ENCODE assay signal across 20 cellular contexts in the genomic region with DNA sequence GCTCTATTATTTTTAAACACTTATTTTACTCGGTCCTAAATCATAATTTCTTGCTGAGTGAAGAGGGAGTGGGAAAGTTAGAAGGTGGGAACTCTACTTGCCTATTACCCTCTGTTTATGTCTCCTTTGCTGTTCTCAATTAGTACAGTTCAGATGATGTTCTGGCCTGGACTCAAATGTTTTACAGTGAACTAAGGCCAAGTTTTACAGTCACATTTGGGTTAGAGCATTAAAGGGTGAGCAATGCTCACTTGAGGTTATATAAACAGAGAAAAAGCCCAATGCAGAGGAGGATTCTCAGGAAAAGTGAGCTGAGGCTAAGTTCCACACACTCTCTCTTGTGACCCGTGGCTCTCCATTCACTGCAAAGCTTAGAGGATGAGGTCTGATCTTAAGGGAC.
"Had no signal": no experiment of that assay in that cellular context is flagged by ENCODE, and none has a peak within 500 bp of the region (broad histone marks: within the 10 kb centered on the region; RNA-seq: fewer than 3 reads in every experiment).

No MANE protein-coding gene starts in this region.

- H3K4me1 Mint-ChIP-seq: activated naive CD8-positive, alpha-beta T cell treated with anti-CD3 and anti-CD28 coated beads, Interleukin-2, amount 10 ng/mL, durations not matched to agents 7 days and 5 days; nephron progenitor cell had no signal

- H3K27me3 ChIP-seq: gastroesophageal sphincter, pancreas, right atrium auricular region, tibial artery had no signal

- H3K9me3 ChIP-seq: gastroesophageal sphincter, pancreas, psoas muscle, right atrium auricular region, tibial artery had no signal

- H3K4me3 Mint-ChIP-seq: activated naive CD4-positive, alpha-beta T cell treated with anti-CD3 and anti-CD28 coated beads for 36 hours; activated naive CD8-positive, alpha-beta T cell treated with anti-CD3 and anti-CD28 coated beads, Interleukin-2, amount 10 ng/mL, durations not matched to agents 7 days and 5 days; nephron progenitor cell; stimulated activated naive CD8-positive, alpha-beta T cell treated with anti-CD3 and anti-CD28 coated beads, Interleukin-15, Interleukin-2, amounts not matched to agents 100 ng/mL and 50 ng/mL, for 24 hours had no signal

- H3K9me3 Mint-ChIP-seq: activated naive CD4-positive, alpha-beta T cell treated with anti-CD3 and anti-CD28 coated beads for 36 hours; activated naive CD8-positive, alpha-beta T cell treated with anti-CD3 and anti-CD28 coated beads, Interleukin-2, amount 10 ng/mL, durations not matched to agents 7 days and 5 days; nephron progenitor cell; stimulated activated naive CD8-positive, alpha-beta T cell treated with anti-CD3 and anti-CD28 coated beads, Interleukin-15, Interleukin-2, amounts not matched to agents 100 ng/mL and 50 ng/mL, for 24 hours had no signal

- ATAC-seq: gastroesophageal sphincter, left ventricle myocardium superior, pancreas, psoas muscle had no signal

- H3K4me3 ChIP-seq: gastroesophageal sphincter, pancreas, psoas muscle, right atrium auricular region, tibial artery had no signal

- H3K27me3 Mint-ChIP-seq: activated naive CD8-positive, alpha-beta T cell treated with anti-CD3 and anti-CD28 coated beads, Interleukin-2, amount 10 ng/mL, durations not matched to agents 7 days and 5 days; stimulated activated naive CD8-positive, alpha-beta T cell treated with anti-CD3 and anti-CD28 coated beads, Interleukin-15, Interleukin-2, amounts not matched to agents 100 ng/mL and 50 ng/mL, for 24 hours had no signal

- H3K27ac Mint-ChIP-seq: activated naive CD4-positive, alpha-beta T cell treated with anti-CD3 and anti-CD28 coated beads for 36 hours; activated naive CD8-positive, alpha-beta T cell treated with anti-CD3 and anti-CD28 coated beads, Interleukin-2, amount 10 ng/mL, durations not matched to agents 7 days and 5 days; nephron progenitor cell; stimulated activated naive CD8-positive, alpha-beta T cell treated with anti-CD3 and anti-CD28 coated beads, Interleukin-15, Interleukin-2, amounts not matched to agents 100 ng/mL and 50 ng/mL, for 24 hours had no signal

- H3K27ac ChIP-seq: pancreas, psoas muscle, right atrium auricular region, tibial artery had no signal

- DNase-seq: activated CD4-positive, alpha-beta T cell treated with anti-CD3 and anti-CD28 coated beads, Interleukin-2, amount 50 U/mL, for 48 hours; activated CD8-positive, alpha-beta memory T cell treated with anti-CD3 and anti-CD28 coated beads, Interleukin-2, amount 50 U/mL, for 48 hours; activated effector memory CD4-positive, alpha-beta T cell treated with Interleukin-2 at 50 U/mL for 16 hours; activated naive CD4-positive, alpha-beta T cell treated with anti-CD3 and anti-CD28 coated beads for 36 hours; activated naive CD8-positive, alpha-beta T cell treated with anti-CD3 and anti-CD28 coated beads, Interleukin-2, amount 10 ng/mL, durations not matched to agents 7 days and 5 days; activated T-cell treated with anti-CD3 and anti-CD28 coated beads, Interleukin-2, amount 50 U/mL, for 48 hours; amygdala; cortex of kidney; head of caudate nucleus; hypothalamus; left ventricle myocardium superior; mammary epithelial cell; nephron progenitor cell; pancreas; psoas muscle; stimulated activated CD4-positive, alpha-beta T cell treated with anti-CD3 and anti-CD28 coated beads, Interleukin-4, amount 100 ng/mL, for 4 hours; tibial artery had no signal
